In genomic region chr6:111784423-111784822, GRCh38 we compare ENCODE assay signal across 12 cellular contexts.
DNase-seq lines count a peak whose midpoint lies in the region; ATAC-seq and TF ChIP-seq lines count a peak whose summit lies in the region.
"Had no signal": no experiment of that assay in that cellular context is flagged by ENCODE, and none has a peak within 500 bp of the region (broad histone marks: within the 10 kb centered on the region; RNA-seq: fewer than 3 reads in every experiment).

No MANE protein-coding gene starts in this region.

- intact Hi-C loops in A673 (cut with micrococcal nuclease; ENCODE audit: unreplicated experiment) (no loop called here), left ventricle myocardium inferior (cut with micrococcal nuclease) (no loop called here)
- intact Hi-C loops in activated CD8-positive, alpha-beta T cell treated with anti-CD3 and anti-CD28 coated beads for 36 hours (cut with micrococcal nuclease), result no loop called here

- H3K27me3 ChIP-seq in A673 (replicated peaks; ENCODE audit: insufficient read depth, low read depth, low read length, poor library complexity), result no peaks in the 10 kb centered on the region
- H3K27me3 ChIP-seq in left ventricle myocardium inferior (ENCODE audit: low read depth), result no peaks in the 10 kb centered on the region
- H3K27me3 ChIP-seq: neural progenitor cell had no signal

- H3K4me1 Mint-ChIP-seq in activated CD8-positive, alpha-beta T cell treated with anti-CD3 and anti-CD28 coated beads for 36 hours (ENCODE audit: low read depth), result peaks cover 68% of the 10 kb centered on the region
- H3K4me1 Mint-ChIP-seq: activated B cell treated with CpG ODN at 0.5 μM for 24 hours had no signal

- H3K27ac ChIP-seq in A673 (ENCODE audit: low read depth, low read length, poor library complexity, severe bottlenecking) (no peak overlapping the region), left ventricle myocardium inferior (replicated peaks) (peak overlapping the region; percentile 72)
- H3K27ac ChIP-seq: neural progenitor cell had no signal

- DNase-seq in A673 (ENCODE audit: low spot score), result peak; percentile 28
- peak; percentile 93 for DNase-seq in G401 (ENCODE audit: low spot score)
- DNase-seq in activated CD8-positive, alpha-beta T cell treated with anti-CD3 and anti-CD28 coated beads for 36 hours, result no peak
- no peak for DNase-seq in left ventricle myocardium inferior
- no peak for DNase-seq in T-helper 9 cell
- no peak for DNase-seq in NCI-H2107 treated with DMSO at 0.1 percent for 48 hours (lab: John Stamatoyannopoulos, UW; ENCODE audit: unreplicated experiment)
- DNase-seq: activated B cell treated with CpG ODN at 0.5 μM for 24 hours; activated naive CD8-positive, alpha-beta T cell treated with anti-CD3 and anti-CD28 coated beads, Interleukin-2, amount 10 ng/mL, durations not matched to agents 7 days and 5 days had no signal

- H3K4me1 ChIP-seq in A673 (ENCODE audit: insufficient read depth, low read length, poor library complexity, severe bottlenecking) (peaks cover 15% of the 10 kb centered on the region), left ventricle myocardium inferior (peaks cover 63% of the 10 kb centered on the region)

- H3K4me3 ChIP-seq in A673 (ENCODE audit: low read depth, low read length, poor library complexity, severe bottlenecking), result no peak overlapping the region
- no peak overlapping the region for H3K4me3 ChIP-seq in left ventricle myocardium inferior
- H3K4me3 ChIP-seq: neural progenitor cell had no signal

- CTCF ChIA-PET in A673 (lab: Charles Lee), result no interaction called here
- CTCF ChIA-PET in activated CD8-positive, alpha-beta T cell treated with anti-CD3 and anti-CD28 coated beads for 36 hours (lab: Charles Lee), result interaction anchor here (0.6 to 1.9 kb wide), 5 partner anchors 9 to 212 kb away, joined by 3 to 9 read pairs (median 3); no protein-coding TSS in a partner anchor

- H3K4me3 Mint-ChIP-seq in activated CD8-positive, alpha-beta T cell treated with anti-CD3 and anti-CD28 coated beads for 36 hours, result no peak overlapping the region
- H3K4me3 Mint-ChIP-seq: activated B cell treated with CpG ODN at 0.5 μM for 24 hours; activated naive CD8-positive, alpha-beta T cell treated with anti-CD3 and anti-CD28 coated beads, Interleukin-2, amount 10 ng/mL, durations not matched to agents 7 days and 5 days; neural progenitor cell had no signal

- in situ Hi-C loops in G401 (cut with HindIII; ENCODE audit: low sequenced_read_pairs), result no loop called here

- ATAC-seq in activated CD8-positive, alpha-beta T cell treated with anti-CD3 and anti-CD28 coated beads for 36 hours, result no peak
- ATAC-seq in HG02588 (IDR thresholded peaks at IDR 0.05; ENCODE audit: unreplicated experiment), result no peak
- no peak for ATAC-seq in GM21786 (IDR thresholded peaks at IDR 0.05; ENCODE audit: unreplicated experiment)
- ATAC-seq: Panc1 had no signal

- no TSS peak for BruUV-seq in A673 (replicated peaks; lab: Mats Ljungman, UMichigan)

- H3K36me3 ChIP-seq in A673 (ENCODE audit: insufficient read depth, low read length, poor library complexity, severe bottlenecking), result no peaks in the 10 kb centered on the region
- H3K36me3 ChIP-seq in left ventricle myocardium inferior, result no peaks in the 10 kb centered on the region
- H3K36me3 ChIP-seq: neural progenitor cell had no signal

- H3K9me3 ChIP-seq in A673 (ENCODE audit: low read depth, low read length, poor library complexity, severe bottlenecking) (no peaks in the 10 kb centered on the region), left ventricle myocardium inferior (replicated peaks) (no peaks in the 10 kb centered on the region)

- H3K9me3 Mint-ChIP-seq in activated CD8-positive, alpha-beta T cell treated with anti-CD3 and anti-CD28 coated beads for 36 hours, result no peaks in the 10 kb centered on the region
- H3K9me3 Mint-ChIP-seq: activated B cell treated with CpG ODN at 0.5 μM for 24 hours had no signal

- TF ChIP-seq CTCF in A673 (conservative IDR thresholded peaks at IDR 0.05; ENCODE audit: low read depth, low read length) (no peak), left ventricle myocardium inferior (IDR thresholded peaks at IDR 0.05; ENCODE audit: borderline replicate concordance) (no peak)
- no peak for TF ChIP-seq CTCF in activated CD8-positive, alpha-beta T cell treated with anti-CD3 and anti-CD28 coated beads for 36 hours (IDR thresholded peaks at IDR 0.05)

- peak overlapping the region; percentile 80 for H3K27ac Mint-ChIP-seq in activated CD8-positive, alpha-beta T cell treated with anti-CD3 and anti-CD28 coated beads for 36 hours
- H3K27ac Mint-ChIP-seq: activated B cell treated with CpG ODN at 0.5 μM for 24 hours, neural progenitor cell had no signal

- H3K36me3 Mint-ChIP-seq in activated CD8-positive, alpha-beta T cell treated with anti-CD3 and anti-CD28 coated beads for 36 hours (ENCODE audit: low read depth), result peaks cover 52% of the 10 kb centered on the region

- no peaks in the 10 kb centered on the region for H3K27me3 Mint-ChIP-seq in activated CD8-positive, alpha-beta T cell treated with anti-CD3 and anti-CD28 coated beads for 36 hours
- H3K27me3 Mint-ChIP-seq: activated B cell treated with CpG ODN at 0.5 μM for 24 hours; activated naive CD8-positive, alpha-beta T cell treated with anti-CD3 and anti-CD28 coated beads, Interleukin-2, amount 10 ng/mL, durations not matched to agents 7 days and 5 days had no signal

- POLR2A ChIA-PET in A673 (lab: Charles Lee; ENCODE audit: low non-redundant PET), result interaction anchor here (0.6 kb wide), 1 partner anchor 54 kb away, joined by 3 read pairs; no protein-coding TSS in a partner anchor
- POLR2A ChIA-PET in activated CD8-positive, alpha-beta T cell treated with anti-CD3 and anti-CD28 coated beads for 36 hours (lab: Charles Lee), result interaction anchor here (0.8 to 1.9 kb wide), 7 partner anchors 9 to 90 kb away, joined by 3 to 12 read pairs (median 4); partner anchors contain the start of gene FYN

Comparison
In these comparisons a context has a peak if more than half of its experiments do, and no peak if none do; other contexts are left out.
1. DNase-seq: peak in A673 (single experiment) and G401 (single experiment); none in activated CD8-positive, alpha-beta T cell treated with anti-CD3 and anti-CD28 coated beads for 36 hours (single experiment), left ventricle myocardium inferior (single experiment), T-helper 9 cell (single experiment) and NCI-H2107 treated with DMSO at 0.1 percent for 48 hours (single experiment).